ENCODE assay signal across 8 cellular contexts in the genomic region with DNA sequence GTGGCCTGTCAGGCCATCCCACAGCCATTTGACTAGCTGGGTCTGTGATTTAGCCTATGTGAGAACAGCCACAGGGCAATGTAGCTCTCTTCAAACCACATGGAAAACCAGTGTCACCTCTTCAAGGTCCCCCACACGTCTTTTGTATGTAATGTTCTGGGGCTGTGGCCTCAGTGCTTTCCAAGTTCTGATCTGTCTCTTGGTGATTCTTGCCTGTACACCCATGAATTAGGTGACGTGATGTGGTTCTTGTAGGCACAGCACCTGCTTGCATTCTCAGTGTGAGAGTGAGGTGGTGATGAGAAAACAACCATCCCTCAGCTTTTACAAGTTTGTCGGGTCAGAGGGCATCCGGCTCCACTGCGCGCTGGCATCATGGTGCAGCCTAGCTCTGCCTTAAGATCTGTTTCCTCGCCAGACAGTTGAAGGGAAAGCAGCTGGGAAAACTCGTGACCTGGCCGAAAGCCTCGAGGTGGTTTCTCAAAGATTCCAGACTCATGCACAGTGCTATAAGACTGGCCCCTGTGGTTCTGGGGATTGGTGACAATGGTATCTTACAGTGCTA.
A peak's percentile ranks its signal among the peaks of the same experiment; 100 is the strongest.
DNase-seq lines count a peak whose midpoint lies in the region; TF ChIP-seq lines count a peak whose summit lies in the region.

No MANE protein-coding gene starts in this region.

- H3K4me3 ChIP-seq in fibroblast of pulmonary artery (replicated peaks; ENCODE audit: low read depth, low read length) (no peak overlapping the region), ovary (no peak overlapping the region)

- 11 to 27% (median 11%) methylated on average over 10 of the region's 10 CpGs for WGBS in ovary, 3 donors

- H3K9me3 ChIP-seq in ovary = no peaks in the 10 kb centered on the region

- no peak for TF ChIP-seq EP300 in ovary (IDR thresholded peaks at IDR 0.05)

- no peaks in the 10 kb centered on the region for H3K27me3 ChIP-seq in ovary

- no peaks in the 10 kb centered on the region for H3K36me3 ChIP-seq in ovary

- peaks cover 39% of the 10 kb centered on the region for H3K4me1 ChIP-seq in ovary (ENCODE audit: insufficient read depth)

- no peak for TF ChIP-seq POLR2A in ovary (IDR thresholded peaks at IDR 0.05)

- peak overlapping the region; percentile 33 to 65 for H3K27ac ChIP-seq in ovary

- intact Hi-C loops in ovary (cut with DNase I) = loop anchor here in 1 of 4 donors (10.0 kb wide), 1 partner anchor 119 kb away; no protein-coding TSS in a partner anchor

- TF ChIP-seq CTCF in fibroblast of pulmonary artery (IDR thresholded peaks at IDR 0.05; ENCODE audit: low read length, missing control alignments) (no peak), ovary (IDR thresholded peaks at IDR 0.05) (no peak)

- DNase-seq in AG08396 (ENCODE audit: low spot score) (peak; percentile 73), RPMI7951 (ENCODE audit: low read depth) (peak; percentile 96), fibroblast of pulmonary artery (ENCODE audit: low read depth) (peak; percentile 79), ovary (peak; percentile 74 to 84 (median 79)), NOMO-1 treated with DMSO at 0.1 percent for 48 hours (lab: John Stamatoyannopoulos, UW; ENCODE audit: unreplicated experiment) (no peak), OCI-M1 (lab: John Stamatoyannopoulos, UW) (no peak), NCI-H1105 (lab: John Stamatoyannopoulos, UW) (no peak), GM19238 (ENCODE audit: insufficient read length, low spot score) (no peak)

Comparison
In these comparisons a context has a peak if more than half of its experiments do, and no peak if none do; other contexts are left out.
1. DNase-seq: peak in AG08396 (single experiment), RPMI7951 (single experiment), fibroblast of pulmonary artery (single experiment) and ovary (5 of 5); none in NOMO-1 treated with DMSO at 0.1 percent for 48 hours (single experiment), OCI-M1 (single experiment), NCI-H1105 (single experiment) and GM19238 (single experiment).